In genomic region chr3:165816209-165816608, GRCh38 we compare ENCODE assay signal across 29 cellular contexts. TPM values are rescaled to one million over a fixed set of nuclear protein-coding genes. Genes with fewer than 3 reads are reported as not detected.
"Had no signal": no experiment of that assay in that cellular context is flagged by ENCODE, and none has a peak within 500 bp of the region (broad histone marks: within the 10 kb centered on the region; RNA-seq: fewer than 3 reads in every experiment).

No MANE protein-coding gene starts in this region.

- H3K4me3 Mint-ChIP-seq: dendritic cell treated with granulocyte-macrophage colony-stimulating factor and Interleukin-4, amounts not matched to agents 40 ng/mL and 50 ng/mL, for 4 days; effector memory CD8-positive, alpha-beta T cell; endodermal cell; memory B cell; naive thymus-derived CD4-positive, alpha-beta T cell had no signal

- DNase-seq: colonic mucosa; cortex of kidney; effector CD8-positive, alpha-beta T cell; effector memory CD8-positive, alpha-beta T cell; endodermal cell; erythroblast; esophagus squamous epithelium; foreskin fibroblast; foreskin melanocyte; gastrocnemius medialis; glutamatergic neuron; head of caudate nucleus; heart right ventricle; hippocampal formation; left cardiac atrium; left lung; left ventricle myocardium superior; lower lobe of right lung; mesendoderm; midbrain; naive thymus-derived CD4-positive, alpha-beta T cell had no signal

- H3K27me3 Mint-ChIP-seq: dendritic cell treated with granulocyte-macrophage colony-stimulating factor and Interleukin-4, amounts not matched to agents 40 ng/mL and 50 ng/mL, for 4 days; effector memory CD8-positive, alpha-beta T cell; memory B cell; naive thymus-derived CD4-positive, alpha-beta T cell had no signal

- H3K27ac Mint-ChIP-seq: dendritic cell treated with granulocyte-macrophage colony-stimulating factor and Interleukin-4, amounts not matched to agents 40 ng/mL and 50 ng/mL, for 4 days; effector memory CD8-positive, alpha-beta T cell; endodermal cell; memory B cell; naive thymus-derived CD4-positive, alpha-beta T cell had no signal

- H3K4me3 ChIP-seq: colonic mucosa, esophagus squamous epithelium, gastrocnemius medialis, heart right ventricle, left lung, lower lobe of right lung had no signal

- H3K4me1 ChIP-seq: colonic mucosa, esophagus squamous epithelium, gastrocnemius medialis, heart right ventricle, left lung, lower lobe of right lung had no signal

- H3K36me3 ChIP-seq: colonic mucosa, esophagus squamous epithelium, gastrocnemius medialis, heart right ventricle, left lung, lower lobe of right lung had no signal

- ATAC-seq: effector memory CD8-positive, alpha-beta T cell; esophagus mucosa; gastrocnemius medialis; heart right ventricle; left cardiac atrium; left lung; left ventricle myocardium superior; lower lobe of right lung; naive thymus-derived CD4-positive, alpha-beta T cell had no signal

- H3K27ac ChIP-seq: colonic mucosa, epithelial cell of prostate, esophagus squamous epithelium, gastrocnemius medialis, heart right ventricle, left lung, lower lobe of right lung had no signal

- H3K4me1 Mint-ChIP-seq: endodermal cell; memory B cell; naive thymus-derived CD4-positive, alpha-beta T cell had no signal

- H3K9me3 ChIP-seq: colonic mucosa, esophagus squamous epithelium, gastrocnemius medialis, heart right ventricle, left lung, lower lobe of right lung had no signal

- H3K9me3 Mint-ChIP-seq: dendritic cell treated with granulocyte-macrophage colony-stimulating factor and Interleukin-4, amounts not matched to agents 40 ng/mL and 50 ng/mL, for 4 days; endodermal cell had no signal

- H3K27me3 ChIP-seq: colonic mucosa, esophagus squamous epithelium, gastrocnemius medialis, heart right ventricle, left lung had no signal

- H3K36me3 Mint-ChIP-seq: memory B cell; naive thymus-derived CD4-positive, alpha-beta T cell had no signal

- FAIRE-seq: endometrium, islet of Langerhans, keratinocyte had no signal

RNA-seq across cellular contexts. Expression of gene BCHE, which starts 21.0 kb away (rescaled TPM):
- total RNA-seq: mononuclear cell; naive thymus-derived CD4-positive, alpha-beta T cell had no signal
- polyA plus RNA-seq: naive thymus-derived CD4-positive, alpha-beta T cell had no signal
